Comparison of ENCODE assay signal across 12 cellular contexts in genomic region chr17:31321971-31322370, GRCh38. TPM values are rescaled to one million over a fixed set of nuclear protein-coding genes. Genes with fewer than 3 reads are reported as not detected.
DNase-seq lines count a peak whose midpoint lies in the region; ATAC-seq and TF ChIP-seq lines count a peak whose summit lies in the region.
"Had no signal": no experiment of that assay in that cellular context is flagged by ENCODE, and none has a peak within 500 bp of the region (broad histone marks: within the 10 kb centered on the region; RNA-seq: fewer than 3 reads in every experiment).

No MANE protein-coding gene starts in this region.

- H3K4me1 ChIP-seq in Karpas-422 (ENCODE audit: low read length), result peaks cover 47% of the 10 kb centered on the region

- H3K27me3 ChIP-seq in CD4-positive, alpha-beta T cell (ENCODE audit: control insufficient read depth, insufficient read depth, low read length), result no peaks in the 10 kb centered on the region
- no peaks in the 10 kb centered on the region for H3K27me3 ChIP-seq in Karpas-422 (ENCODE audit: low read length)

- peaks cover 27% of the 10 kb centered on the region for H3K79me2 ChIP-seq in Karpas-422 (ENCODE audit: low read length)

- H4K20me1 ChIP-seq in Karpas-422 (ENCODE audit: insufficient read depth, low read depth, low read length), result no peaks in the 10 kb centered on the region

- H3K4me1 Mint-ChIP-seq in CD4-positive, alpha-beta T cell (ENCODE audit: low read depth), result peaks cover 40% of the 10 kb centered on the region
- peaks cover 37% of the 10 kb centered on the region for H3K4me1 Mint-ChIP-seq in activated naive CD8-positive, alpha-beta T cell (ENCODE audit: low read depth)
- H3K4me1 Mint-ChIP-seq in naive thymus-derived CD8-positive, alpha-beta T cell, result peaks cover 15 to 35% (median 26%) of the 10 kb centered on the region in 4 donors

- H3K4me3 ChIP-seq in Karpas-422 (ENCODE audit: low read length), result no peak overlapping the region

- no peaks in the 10 kb centered on the region for H3K9me3 Mint-ChIP-seq in CD4-positive, alpha-beta T cell
- H3K9me3 Mint-ChIP-seq in activated naive CD8-positive, alpha-beta T cell (ENCODE audit: low read depth), result no peaks in the 10 kb centered on the region
- H3K9me3 Mint-ChIP-seq in naive thymus-derived CD8-positive, alpha-beta T cell, result no peaks in the 10 kb centered on the region

- intact Hi-C loops in CD4-positive, alpha-beta T cell (cut with DNase I, micrococcal nuclease), result loop anchor here (1.0 to 10.0 kb wide), 5 partner anchors 11 to 57 kb away; no protein-coding TSS in a partner anchor

- H3K27me3 Mint-ChIP-seq in CD4-positive, alpha-beta T cell, result no peaks in the 10 kb centered on the region
- H3K27me3 Mint-ChIP-seq in activated naive CD8-positive, alpha-beta T cell, result no peaks in the 10 kb centered on the region
- H3K27me3 Mint-ChIP-seq in naive thymus-derived CD8-positive, alpha-beta T cell, result no peaks in the 10 kb centered on the region

- TF ChIP-seq CTCF in CD4-positive, alpha-beta T cell (IDR thresholded peaks at IDR 0.05), result no peak

- H3K36me3 Mint-ChIP-seq in CD4-positive, alpha-beta T cell (ENCODE audit: low read depth), result peaks cover 45% of the 10 kb centered on the region
- H3K36me3 Mint-ChIP-seq in activated naive CD8-positive, alpha-beta T cell, result peaks cover 18% of the 10 kb centered on the region
- H3K36me3 Mint-ChIP-seq in naive thymus-derived CD8-positive, alpha-beta T cell, result peaks cover 4 to 25% (median 6%) of the 10 kb centered on the region in 3 donors

- POLR2A ChIA-PET in CD4-positive, alpha-beta T cell (lab: Charles Lee), result interaction anchor here (0.8 to 9.3 kb wide), 4 partner anchors 12 to 58 kb away, joined by 3 to 157 read pairs (median 4); partner anchors contain the start of gene EVI2B
- POLR2A ChIA-PET in naive thymus-derived CD8-positive, alpha-beta T cell (lab: Charles Lee), result interaction anchor here (0.6 to 5.2 kb wide), 5 partner anchors 10 to 1166 kb away, joined by 3 to 90 read pairs (median 5); partner anchors contain the start of gene EVI2B

- peak; percentile 25 for ATAC-seq in CD4-positive, alpha-beta T cell (ENCODE audit: poor library complexity)
- ATAC-seq in naive thymus-derived CD8-positive, alpha-beta T cell, result peak; percentile 4 to 44

- no peaks in the 10 kb centered on the region for H3K9me2 ChIP-seq in Karpas-422 (replicated peaks; ENCODE audit: insufficient read depth, low read length)

- no peaks in the 10 kb centered on the region for H3K9me3 ChIP-seq in CD4-positive, alpha-beta T cell (ENCODE audit: control insufficient read depth, low read length)
- no peaks in the 10 kb centered on the region for H3K9me3 ChIP-seq in Karpas-422 (ENCODE audit: low read length)

- H3K4me3 Mint-ChIP-seq in CD4-positive, alpha-beta T cell, result peak overlapping the region; percentile 91
- H3K4me3 Mint-ChIP-seq in activated naive CD8-positive, alpha-beta T cell, result peak overlapping the region; percentile 89
- H3K4me3 Mint-ChIP-seq in naive thymus-derived CD8-positive, alpha-beta T cell, result peak overlapping the region; percentile 76 to 96 (median 89)

- H2AFZ ChIP-seq in Karpas-422 (ENCODE audit: low read length), result no peak overlapping the region

- H3K27ac Mint-ChIP-seq in CD4-positive, alpha-beta T cell, result peak overlapping the region; percentile 93
- peak overlapping the region; percentile 97 for H3K27ac Mint-ChIP-seq in activated naive CD8-positive, alpha-beta T cell
- peak overlapping the region; percentile 82 to 98 (median 95) for H3K27ac Mint-ChIP-seq in naive thymus-derived CD8-positive, alpha-beta T cell

- H3K36me3 ChIP-seq in Karpas-422 (ENCODE audit: insufficient read depth, low read length), result peaks cover 3% of the 10 kb centered on the region; the same call in 1 of the 2 replicates

- peak overlapping the region; percentile 87 for H3K27ac ChIP-seq in CD4-positive, alpha-beta T cell (ENCODE audit: low read depth, low read length)
- peak overlapping the region; percentile 99; the same call in 1 of the 2 replicates for H3K27ac ChIP-seq in Karpas-422 (ENCODE audit: low read length)
- H3K27ac ChIP-seq: WERI-Rb-1 had no signal

- no peak overlapping the region for H3K4me2 ChIP-seq in Karpas-422 (ENCODE audit: low read depth, low read length, poor library complexity, severe bottlenecking)

- CTCF ChIA-PET in CD4-positive, alpha-beta T cell (lab: Charles Lee), result interaction anchor here (0.9 to 1.0 kb wide), 2 partner anchors 10 to 51 kb away, joined by 3 to 6 read pairs; no protein-coding TSS in a partner anchor

- H3K9ac ChIP-seq in Karpas-422 (ENCODE audit: low read length), result no peak overlapping the region

- DNase-seq in CD4-positive, alpha-beta T cell, result peak in 1 of 10 experiments; percentile 15
- DNase-seq in Karpas-422 (no peak), Kasumi-1 (lab: John Stamatoyannopoulos, UW) (no peak), NCI-H2081 treated with DMSO at 0.1 percent for 48 hours (lab: John Stamatoyannopoulos, UW) (no peak), epidermal melanocyte (ENCODE audit: insufficient read length, low spot score) (no peak)
- peak in 3 of 10 donors; percentile 30 to 65 (median 38) for DNase-seq in naive thymus-derived CD8-positive, alpha-beta T cell
- no peak for DNase-seq in central memory CD4-positive, alpha-beta T cell
- DNase-seq: COR-L47, NCI-H510A, WERI-Rb-1 had no signal

RNA-seq across cellular contexts. Expression of gene EVI2A, which starts 0.5 kb away (rescaled TPM):
- 10 to 100 TPM; 37.8 to 38.4 TPM for total RNA-seq in CD4-positive, alpha-beta T cell
- total RNA-seq in Karpas-422 (2014; rRNA removed; shearing (Covaris generic); ENCODE audit: low replicate concordance), result not detected in 2 replicates
- 100 to 1,000 TPM; 113 to 119 TPM for total RNA-seq in naive thymus-derived CD8-positive, alpha-beta T cell
- 10 to 100 TPM; 44.3 to 57.0 (median 53.3) TPM for polyA plus RNA-seq in naive thymus-derived CD8-positive, alpha-beta T cell

RNA-seq across cellular contexts. Expression of gene EVI2B, which starts 8.1 kb away (rescaled TPM):
- 100 to 1,000 TPM in 1 of 2 experiments, 10 to 100 TPM in 1; 99.1 to 102 TPM for total RNA-seq in CD4-positive, alpha-beta T cell
- 0.76 and 5.0 TPM in 2 replicates for total RNA-seq in Karpas-422 (2014; rRNA removed; shearing (Covaris generic); ENCODE audit: low replicate concordance)
- total RNA-seq in naive thymus-derived CD8-positive, alpha-beta T cell, result 100 to 1,000 TPM; 146 to 159 TPM
- polyA plus RNA-seq in naive thymus-derived CD8-positive, alpha-beta T cell, result 10 to 100 TPM; 69.5 to 82.1 (median 79.7) TPM
- total RNA-seq: lung microvascular endothelial cell had no signal

RNA-seq across cellular contexts. Expression of gene OMG, which starts 24.9 kb away (rescaled TPM):
- total RNA-seq in CD4-positive, alpha-beta T cell, result under 1 TPM; 0.44 to 0.47 TPM
- total RNA-seq in Karpas-422 (2014; rRNA removed; shearing (Covaris generic); ENCODE audit: low replicate concordance), result 0.11 TPM in 1 of 2 replicates, not detected in the other
- 1 to 10 TPM in 1 of 2 experiments, under 1 TPM in 1; 0.70 to 1.3 TPM for total RNA-seq in naive thymus-derived CD8-positive, alpha-beta T cell
- polyA plus RNA-seq in naive thymus-derived CD8-positive, alpha-beta T cell, result not detected

Comparison
In these comparisons a context has a peak if more than half of its experiments do, and no peak if none do; other contexts are left out.
1. RNA of gene EVI2A, which starts 0.5 kb away (total RNA-seq): 113 to 119 TPM in naive thymus-derived CD8-positive, alpha-beta T cell and 37.8 to 38.4 TPM in CD4-positive, alpha-beta T cell; not detected in Karpas-422; every median in the first group is over 10 times any median in the second.
2. RNA of gene EVI2B, which starts 8.1 kb away (total RNA-seq): 146 to 159 TPM in naive thymus-derived CD8-positive, alpha-beta T cell and 99.1 to 102 TPM in CD4-positive, alpha-beta T cell; 0.76 to 5.0 TPM in Karpas-422; every median in the first group is over 10 times any median in the second.
3. Peak in every context shown above with its lines, with median percentiles within 50 percentile points of each other: H3K27ac Mint-ChIP-seq and H3K4me3 Mint-ChIP-seq.